ENCODE assay signal across 14 cellular contexts in genomic region chr13:102132896-102133295, GRCh38.
"Had no signal": no experiment of that assay in that cellular context is flagged by ENCODE, and none has a peak within 500 bp of the region (broad histone marks: within the 10 kb centered on the region; RNA-seq: fewer than 3 reads in every experiment).

No MANE protein-coding gene starts in this region.

- DNase-seq: activated B cell treated with CpG ODN at 0.5 μM for 24 hours; activated CD4-positive, alpha-beta memory T cell treated with anti-CD3 and anti-CD28 coated beads for 36 hours; activated CD4-positive, alpha-beta T cell treated with anti-CD3 and anti-CD28 coated beads for 4 hours; activated gamma-delta T cell treated with Interleukin-2 at 50 U/mL for 16 hours; activated T-cell treated with anti-CD3 and anti-CD28 coated beads for 4 hours; effector CD8-positive, alpha-beta T cell; mesenchymal stem cell; naive thymus-derived CD8-positive, alpha-beta T cell; psoas muscle; right cardiac atrium; small intestine; stimulated activated naive B cell treated with anti-CD40 and anti-IgM and Interleukin-4, amounts not matched to agents 10 μg/mL and 1 μg/mL and 100 μg/mL, for 72 hours; upper lobe of left lung had no signal

- ATAC-seq: activated naive CD4-positive, alpha-beta T cell treated with anti-CD3 and anti-CD28 coated beads, Interleukin-2, amount 50 U/mL, for 72 hours; naive thymus-derived CD8-positive, alpha-beta T cell; psoas muscle; right cardiac atrium; stimulated activated naive B cell treated with anti-CD40 and anti-IgM and Interleukin-4, amounts not matched to agents 10 μg/mL and 1 μg/mL and 100 μg/mL, for 72 hours had no signal
